ENCODE assay signal across 10 cellular contexts in genomic region chr12:77940011-77940423, GRCh38.
DNase-seq lines count a peak whose midpoint lies in the region; ATAC-seq lines count a peak whose summit lies in the region.
"Had no signal": no experiment of that assay in that cellular context is flagged by ENCODE, and none has a peak within 500 bp of the region (broad histone marks: within the 10 kb centered on the region; RNA-seq: fewer than 3 reads in every experiment).

No MANE protein-coding gene starts in this region.

- intact Hi-C loops in left cardiac atrium (cut with DNase I) (no loop called here), left ventricle myocardium superior (cut with micrococcal nuclease) (no loop called here), head of caudate nucleus (cut with DNase I) (no loop called here)

- no peak for DNase-seq in left cardiac atrium
- DNase-seq in left ventricle myocardium superior = no peak
- DNase-seq in amniotic epithelial cell (ENCODE audit: low read depth) = peak; percentile 82
- DNase-seq in islet precursor cell = peak; percentile 90
- DNase-seq in NCI-H774 (lab: John Stamatoyannopoulos, UW) = no peak
- no peak for DNase-seq in activated effector memory CD4-positive, alpha-beta T cell treated with Interleukin-2 at 50 U/mL for 16 hours
- DNase-seq in head of caudate nucleus = no peak
- no peak for DNase-seq in activated CD8-positive, alpha-beta memory T cell treated with anti-CD3 and anti-CD28 coated beads, Interleukin-2, amount 50 U/mL, for 48 hours
- DNase-seq: activated T-cell treated with anti-CD3 and anti-CD28 coated beads, Interleukin-2, amount 50 U/mL, for 1 hour; occipital lobe had no signal

- peak; percentile 47 to 87 for ATAC-seq in left cardiac atrium
- no peak for ATAC-seq in left ventricle myocardium superior

Comparison
In these comparisons a context has a peak if more than half of its experiments do, and no peak if none do; other contexts are left out.
1. DNase-seq: peak in amniotic epithelial cell (single experiment) and islet precursor cell (single experiment); none in left cardiac atrium (single experiment), left ventricle myocardium superior (single experiment), NCI-H774 (single experiment), activated effector memory CD4-positive, alpha-beta T cell treated with Interleukin-2 at 50 U/mL for 16 hours (single experiment), head of caudate nucleus (0 of 42) and activated CD8-positive, alpha-beta memory T cell treated with anti-CD3 and anti-CD28 coated beads, Interleukin-2, amount 50 U/mL, for 48 hours (single experiment).